ENCODE assay signal across 21 cellular contexts in the genomic region with DNA sequence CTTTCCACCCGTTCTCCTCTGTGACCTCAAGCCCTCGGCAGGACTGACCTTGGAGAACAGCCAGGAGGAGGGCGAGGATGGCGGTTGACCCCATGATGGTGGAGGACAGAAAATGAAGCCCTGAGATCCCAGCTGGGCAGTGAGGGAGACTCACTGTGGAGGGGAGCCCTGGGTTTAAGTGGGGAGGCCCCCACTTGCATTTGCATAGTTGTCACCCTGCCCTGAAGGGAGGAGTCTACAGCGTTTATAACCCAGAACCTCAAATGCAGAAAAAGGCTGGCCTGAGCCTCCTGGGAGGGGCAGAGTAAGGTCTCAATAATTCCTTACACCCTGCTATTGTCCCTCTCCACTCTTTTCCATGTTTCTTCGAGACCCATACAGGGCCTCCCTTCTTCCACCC.
"Had no signal": no experiment of that assay in that cellular context is flagged by ENCODE, and none has a peak within 500 bp of the region (broad histone marks: within the 10 kb centered on the region; RNA-seq: fewer than 3 reads in every experiment).

No MANE protein-coding gene starts in this region.

- ATAC-seq: effector memory CD8-positive, alpha-beta T cell; gastrocnemius medialis; heart right ventricle; left lobe of liver; mucosa of descending colon; pancreas; right lobe of liver had no signal

- H3K4me3 Mint-ChIP-seq: effector memory CD8-positive, alpha-beta T cell; natural killer cell treated with Interleukin-12 subunit alpha and Interleukin-12 subunit beta and Interleukin-15 and Interleukin-18, amount 100 ng/mL, for 72 hours; neural progenitor cell had no signal

- H3K4me2 ChIP-seq: neural progenitor cell had no signal

- H3K36me3 Mint-ChIP-seq: natural killer cell treated with Interleukin-12 subunit alpha and Interleukin-12 subunit beta and Interleukin-15 and Interleukin-18, amount 100 ng/mL, for 72 hours; neural progenitor cell had no signal

- H3K27me3 Mint-ChIP-seq: progenitor cell of endocrine pancreas had no signal

- DNase-seq: effector memory CD8-positive, alpha-beta T cell; gastrocnemius medialis; heart right ventricle; hypothalamus; islet precursor cell; mammary epithelial cell; mucosa of descending colon; nucleus accumbens; pancreas; right lobe of liver; stimulated activated CD4-positive, alpha-beta T cell treated with anti-CD3 and anti-CD28 coated beads, Interleukin-2, amount 100 ng/mL, for 24 hours; stimulated activated CD4-positive, alpha-beta T cell treated with anti-CD3 and anti-CD28 coated beads, Interleukin-4, amount 100 ng/mL, for 4 hours; stimulated activated naive CD4-positive, alpha-beta T cell treated with Interleukin-2 at 50 U/mL for 16 hours; trophoblast cell had no signal

- H3K4me3 ChIP-seq: esophagus muscularis mucosa, gastrocnemius medialis, heart right ventricle, mucosa of descending colon, neural progenitor cell, pancreas, right lobe of liver had no signal

- H3K36me3 ChIP-seq: esophagus muscularis mucosa, gastrocnemius medialis, heart right ventricle, neural progenitor cell, pancreas, right lobe of liver, spleen had no signal

- H3K9me3 ChIP-seq: esophagus muscularis mucosa, gastrocnemius medialis, heart right ventricle, mucosa of descending colon, pancreas, right lobe of liver, spleen had no signal

- H3K4me1 Mint-ChIP-seq: neural progenitor cell had no signal

- H3K27ac Mint-ChIP-seq: effector memory CD8-positive, alpha-beta T cell; natural killer cell treated with Interleukin-12 subunit alpha and Interleukin-12 subunit beta and Interleukin-15 and Interleukin-18, amount 100 ng/mL, for 72 hours; neural progenitor cell; progenitor cell of endocrine pancreas had no signal

- H3K27ac ChIP-seq: epithelial cell of prostate, esophagus muscularis mucosa, gastrocnemius medialis, heart right ventricle, neural progenitor cell, pancreas, right lobe of liver had no signal

- H3K27me3 ChIP-seq: gastrocnemius medialis, neural progenitor cell had no signal

- H3K9ac ChIP-seq: neural progenitor cell had no signal

- H3K4me1 ChIP-seq: esophagus muscularis mucosa, gastrocnemius medialis, heart right ventricle, neural progenitor cell, pancreas, right lobe of liver, spleen had no signal

- H3K9me3 Mint-ChIP-seq: effector memory CD8-positive, alpha-beta T cell; natural killer cell treated with Interleukin-12 subunit alpha and Interleukin-12 subunit beta and Interleukin-15 and Interleukin-18, amount 100 ng/mL, for 72 hours had no signal

- H2AFZ ChIP-seq: neural progenitor cell had no signal
